In the genomic region with DNA sequence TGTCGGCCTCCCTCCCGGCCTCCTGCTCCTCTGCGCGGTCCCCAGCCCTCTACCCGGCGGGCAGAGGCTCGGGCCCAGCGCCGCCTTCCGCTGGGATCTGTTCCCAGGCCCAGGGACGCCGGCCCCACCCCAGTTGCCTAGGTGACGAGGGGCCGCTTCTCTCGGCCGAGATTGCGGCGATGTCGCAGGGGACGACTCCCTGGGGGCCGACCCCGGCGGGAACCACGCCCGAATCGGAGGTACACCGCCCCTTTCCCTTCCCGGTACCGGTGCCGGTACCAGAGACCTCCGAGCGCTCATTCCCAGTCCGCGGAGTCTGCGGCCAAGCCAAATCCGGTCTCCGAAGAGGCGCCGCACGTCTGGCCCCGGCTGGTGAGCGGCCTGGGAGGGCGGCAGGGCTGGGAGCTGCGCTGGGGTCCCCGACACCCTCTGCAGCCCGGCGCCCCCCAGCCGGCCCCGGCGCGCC, we compare ENCODE assay signal across 8 cellular contexts. TPM values are rescaled to one million over a fixed set of nuclear protein-coding genes. Genes with fewer than 3 reads are reported as not detected.
A peak's percentile ranks its signal among the peaks of the same experiment; 100 is the strongest.
DNase-seq lines count a peak whose midpoint lies in the region; ATAC-seq and TF ChIP-seq lines count a peak whose summit lies in the region.

A gene with protein sequence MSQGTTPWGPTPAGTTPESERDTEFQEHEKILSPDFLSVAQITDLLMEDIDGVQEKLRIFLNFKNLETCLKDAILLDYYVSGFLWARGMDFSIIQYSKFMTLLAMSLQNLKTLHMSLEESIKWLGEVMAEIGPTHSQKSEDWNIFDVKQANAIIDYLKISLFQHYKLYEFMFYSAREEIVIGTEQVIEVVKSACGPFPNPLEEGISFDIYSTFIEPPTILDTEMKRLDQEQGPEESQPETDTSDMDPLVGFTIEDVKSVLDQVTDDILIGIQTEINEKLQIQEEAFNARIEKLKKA (plus strand): TSS at position 136 of the 466 bp plus-strand sequence. CDS start 44 bp downstream, at position 180.

- H3K36me3 ChIP-seq in A673 (ENCODE audit: insufficient read depth, low read length, poor library complexity, severe bottlenecking) (no peaks in the 10 kb centered on the region), iPS-18a (ENCODE audit: control insufficient read depth, low read depth, low read length) (no peaks in the 10 kb centered on the region)

- ATAC-seq in GM19463 (IDR thresholded peaks at IDR 0.05; ENCODE audit: unreplicated experiment) (no peak), GM19397 (IDR thresholded peaks at IDR 0.05; ENCODE audit: unreplicated experiment) (no peak)

- BruUV-seq in A673 (replicated peaks; lab: Mats Ljungman, UMichigan): no TSS peak

- POLR2A ChIA-PET in A673 (lab: Charles Lee; ENCODE audit: low non-redundant PET): no interaction called here

- H3K27ac ChIP-seq in A673 (ENCODE audit: low read depth, low read length, poor library complexity, severe bottlenecking): no peak within 1 kb of the TSS
- no peak within 1 kb of the TSS for H3K27ac ChIP-seq in iPS-18a (ENCODE audit: low read length)

- peak; percentile 84 for DNase-seq in A673 (ENCODE audit: low spot score)
- peak; percentile 61 for DNase-seq in LoVo (ENCODE audit: low spot score)
- peak; percentile 25 to 38 for DNase-seq in T47D (ENCODE audit: low read depth in 1 of 2, low spot score in 1 of 2)
- peak; percentile 95 for DNase-seq in retina
- no peak for DNase-seq in NCI-H1048 (lab: John Stamatoyannopoulos, UW)

- peak within 1 kb of the TSS; percentile 61 for H3K4me3 ChIP-seq in A673 (ENCODE audit: low read depth, low read length, poor library complexity, severe bottlenecking)
- peak within 1 kb of the TSS; percentile 71 for H3K4me3 ChIP-seq in iPS-18a (ENCODE audit: low read length)

- in situ Hi-C loops in T47D (cut with HindIII; ENCODE audit: low pct_unique_long_range_greater_than_20kb, low sequenced_read_pairs): no loop called here

- intact Hi-C loops in A673 (cut with micrococcal nuclease; ENCODE audit: unreplicated experiment): loop anchor here (10.0 kb wide), 1 partner anchor 368 kb away; no protein-coding TSS in a partner anchor

- no peak within 1 kb of the TSS for H3K9ac ChIP-seq in iPS-18a (ENCODE audit: low read length)

- H3K4me1 ChIP-seq in A673 (ENCODE audit: insufficient read depth, low read length, poor library complexity, severe bottlenecking) (peaks cover 11% of the 10 kb centered on the region), iPS-18a (ENCODE audit: control insufficient read depth, low read depth, low read length) (peaks cover 8% of the 10 kb centered on the region)

- peak; percentile 40; the same call in 1 of the 2 replicates for TF ChIP-seq CTCF in A673 (conservative IDR thresholded peaks at IDR 0.05; ENCODE audit: low read depth, low read length)

- CTCF ChIA-PET in A673 (lab: Charles Lee): no interaction called here

- H3K27me3 ChIP-seq in A673 (replicated peaks; ENCODE audit: insufficient read depth, low read depth, low read length, poor library complexity) (no peaks in the 10 kb centered on the region), iPS-18a (ENCODE audit: control insufficient read depth, insufficient read depth, low read length) (peaks cover 15% of the 10 kb centered on the region)

- no peaks in the 10 kb centered on the region for H3K9me3 ChIP-seq in A673 (ENCODE audit: low read depth, low read length, poor library complexity, severe bottlenecking)
- no peaks in the 10 kb centered on the region for H3K9me3 ChIP-seq in iPS-18a (ENCODE audit: control insufficient read depth, low read depth, low read length)

RNA-seq across cellular contexts. Expression of the gene that starts here (rescaled TPM):
- total RNA-seq in A673 (2021): 0.28 TPM in 1 of 2 replicates, not detected in the other

Comparison
In these comparisons a context has a peak if more than half of its experiments do, and no peak if none do; other contexts are left out.
1. Peak in DNase-seq and H3K4me3 ChIP-seq in A673; RNA of the gene not detected or under 1 TPM.